Comparison of ENCODE assay signal across 28 cellular contexts in the genomic region with DNA sequence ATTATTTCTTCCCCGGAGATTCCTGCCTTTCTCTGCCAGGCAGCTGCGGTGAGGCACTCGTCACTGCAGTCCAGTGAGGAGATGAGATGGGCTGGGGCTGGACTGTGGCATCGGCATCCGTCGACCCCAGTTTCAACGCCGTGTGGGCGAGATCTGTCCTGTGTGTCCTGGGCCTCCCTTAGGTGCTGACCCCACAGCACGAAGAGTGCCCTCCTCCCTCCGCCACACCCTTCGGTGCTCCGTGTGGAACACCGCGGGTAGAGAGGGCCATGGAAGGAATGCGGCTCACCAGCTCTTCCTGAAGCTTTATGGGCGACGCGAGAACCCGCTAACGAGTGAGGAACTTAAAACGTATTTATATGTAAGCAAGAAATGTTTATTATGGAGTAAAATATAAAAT.
"Had no signal": no experiment of that assay in that cellular context is flagged by ENCODE, and none has a peak within 500 bp of the region (broad histone marks: within the 10 kb centered on the region; RNA-seq: fewer than 3 reads in every experiment).

No MANE protein-coding gene starts in this region.

- H2AFZ ChIP-seq: PC-9 had no signal

- H3K4me2 ChIP-seq: PC-9 had no signal

- FAIRE-seq: K562, TTC549 had no signal

- H3K4me3 ChIP-seq: adrenal gland, breast epithelium, K562, PC-9, SK-N-MC had no signal

- H3K4me1 ChIP-seq: adrenal gland, breast epithelium had no signal

- ATAC-seq: activated CD8-positive, alpha-beta memory T cell treated with anti-CD3 and anti-CD28 coated beads, Interleukin-2, amount 10 ng/mL, durations not matched to agents 7 days and 5 days; activated T-helper 17 cell treated with anti-CD3 and anti-CD28 coated beads, Interleukin-2, amount 50 U/mL, for 72 hours; K562; Right ventricle myocardium inferior; T-cell had no signal

- DNase-seq: activated B cell treated with CpG ODN at 0.5 μM for 24 hours; activated CD4-positive, alpha-beta T cell treated with anti-CD3 and anti-CD28 coated beads for 1 hour; activated CD4-positive, alpha-beta T cell treated with anti-CD3 and anti-CD28 coated beads, Interleukin-2, amount 10 ng/mL, durations not matched to agents 24 days and 14 days; activated CD4-positive, alpha-beta T cell treated with anti-CD3 and anti-CD28 coated beads, Interleukin-2, amount 50 U/mL, for 48 hours; activated CD8-positive, alpha-beta memory T cell treated with anti-CD3 and anti-CD28 coated beads, Interleukin-2, amount 10 ng/mL, durations not matched to agents 7 days and 5 days; activated naive CD4-positive, alpha-beta T cell treated with anti-CD3 and anti-CD28 coated beads, Interleukin-2, amount 50 U/mL, for 16 hours; activated naive CD8-positive, alpha-beta T cell treated with anti-CD3 and anti-CD28 coated beads, Interleukin-2, amount 10 ng/mL, durations not matched to agents 7 days and 5 days; activated T-cell treated with anti-CD3 and anti-CD28 coated beads, Interleukin-2, amount 50 U/mL, for 48 hours; anterior cingulate cortex; caudate nucleus; MV-4-11; NCI-H1105; NCI-H1436; NCI-H1694 treated with DMSO at 0.1 percent for 48 hours; NCI-H2081 treated with DMSO at 0.1 percent for 48 hours; NCI-H446; NCI-H524; PC-9; T-helper 2 cell; T1000 had no signal

- H3K27me3 ChIP-seq: adrenal gland, breast epithelium had no signal

- H3K36me3 ChIP-seq: breast epithelium had no signal

- H3K27ac ChIP-seq: adrenal gland, breast epithelium, PC-9, SK-N-MC had no signal

- H3K9me3 ChIP-seq: adrenal gland, breast epithelium had no signal
